ENCODE assay signal across 12 cellular contexts in the genomic region with DNA sequence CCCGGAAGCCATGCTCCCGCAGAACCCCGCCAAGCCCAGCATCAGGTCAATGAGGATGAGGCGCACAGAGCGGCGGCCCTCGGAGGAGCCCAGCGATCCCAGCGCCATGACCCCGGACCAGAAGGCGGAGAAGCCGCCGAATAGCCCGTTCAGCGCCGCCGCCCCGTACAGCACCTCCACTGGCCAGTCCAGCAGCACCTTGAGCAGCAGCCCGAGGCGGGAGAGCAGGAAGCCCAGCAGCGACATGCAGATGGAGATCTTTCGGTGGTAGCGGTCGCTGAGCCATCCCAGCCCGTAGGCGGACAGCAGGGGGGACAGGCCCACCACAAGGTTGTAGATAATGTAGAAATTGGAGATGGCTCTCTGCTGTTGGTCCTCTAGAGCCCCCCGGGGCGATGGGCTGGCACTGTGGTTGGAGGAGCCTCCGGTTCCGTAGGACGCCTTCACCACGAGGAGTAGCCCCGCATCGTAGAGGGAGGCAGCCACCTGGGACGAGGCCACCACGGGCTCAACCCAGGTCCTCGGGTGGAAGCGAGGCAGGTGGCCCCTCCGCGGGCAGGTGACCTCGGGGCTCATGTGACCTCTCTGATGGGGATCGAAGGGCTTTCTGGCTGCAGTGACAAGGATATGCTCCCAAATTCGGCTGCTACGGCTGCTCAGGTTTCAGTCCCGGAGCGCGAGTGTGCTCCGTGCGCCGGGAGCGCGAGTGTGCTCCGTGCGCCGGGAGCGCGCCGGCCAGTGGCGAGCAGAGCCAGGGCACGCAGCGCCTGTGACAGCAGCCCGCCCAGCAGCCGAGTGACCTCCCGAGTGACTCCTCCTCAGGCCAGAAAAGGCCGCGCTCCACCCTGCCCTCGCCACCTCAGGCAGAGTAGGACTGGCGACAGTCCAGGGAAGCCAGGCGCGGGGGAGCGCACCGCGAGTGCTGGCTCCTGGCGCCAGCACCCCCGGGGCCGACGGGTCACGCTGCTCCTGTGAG. TPM values are rescaled to one million over a fixed set of nuclear protein-coding genes. Genes with fewer than 3 reads are reported as not detected.
DNase-seq lines count a peak whose midpoint lies in the region; ATAC-seq, FAIRE-seq and TF ChIP-seq lines count a peak whose summit lies in the region.
"Had no signal": no experiment of that assay in that cellular context is flagged by ENCODE, and none has a peak within 500 bp of the region (broad histone marks: within the 10 kb centered on the region; RNA-seq: fewer than 3 reads in every experiment).

A gene with protein sequence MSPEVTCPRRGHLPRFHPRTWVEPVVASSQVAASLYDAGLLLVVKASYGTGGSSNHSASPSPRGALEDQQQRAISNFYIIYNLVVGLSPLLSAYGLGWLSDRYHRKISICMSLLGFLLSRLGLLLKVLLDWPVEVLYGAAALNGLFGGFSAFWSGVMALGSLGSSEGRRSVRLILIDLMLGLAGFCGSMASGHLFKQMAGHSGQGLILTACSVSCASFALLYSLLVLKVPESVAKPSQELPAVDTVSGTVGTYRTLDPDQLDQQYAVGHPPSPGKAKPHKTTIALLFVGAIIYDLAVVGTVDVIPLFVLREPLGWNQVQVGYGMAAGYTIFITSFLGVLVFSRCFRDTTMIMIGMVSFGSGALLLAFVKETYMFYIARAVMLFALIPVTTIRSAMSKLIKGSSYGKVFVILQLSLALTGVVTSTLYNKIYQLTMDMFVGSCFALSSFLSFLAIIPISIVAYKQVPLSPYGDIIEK (minus strand): TSS at position 771 of the 976 bp plus-strand sequence. CDS start 195 bp downstream, at position 576.

- no peaks in the 10 kb centered on the region for H4K20me1 ChIP-seq in PC-3 (ENCODE audit: low read length)

- H3K36me3 ChIP-seq in PC-3 (ENCODE audit: low read depth, low read length) (no peaks in the 10 kb centered on the region), mucosa of descending colon (ENCODE audit: low read depth) (no peaks in the 10 kb centered on the region)

- H3K9ac ChIP-seq in PC-3 (ENCODE audit: low read length) = no peak within 1 kb of the TSS

- no peak for TF ChIP-seq CTCF in A549 (IDR thresholded peaks at IDR 0.05)
- TF ChIP-seq CTCF in PC-3 (conservative IDR thresholded peaks at IDR 0.05; ENCODE audit: low read depth, low read length) = no peak
- TF ChIP-seq CTCF in fibroblast of mammary gland (conservative IDR thresholded peaks at IDR 0.05; ENCODE audit: control insufficient read depth, insufficient read depth, low read depth, low read length) = no peak
- TF ChIP-seq CTCF in mucosa of descending colon (IDR thresholded peaks at IDR 0.05) = no peak

- peak; percentile 46 to 74; a peak in 4 of 6 replicates for ATAC-seq in A549
- ATAC-seq in PC-3 = peak; percentile 33; the same call in 1 of the 2 replicates
- peak; percentile 59 for ATAC-seq in mucosa of descending colon
- ATAC-seq in GM18907 (IDR thresholded peaks at IDR 0.05; ENCODE audit: unreplicated experiment) = no peak

- H3K4me3 Mint-ChIP-seq in activated T-cell treated with anti-CD3 and anti-CD28 coated beads, Interleukin-2, amount 50 U/mL, for 24 hours = no peak within 1 kb of the TSS
- H3K4me3 Mint-ChIP-seq: CD4-positive, alpha-beta T cell had no signal

- H3K79me2 ChIP-seq in PC-3 (ENCODE audit: low read length) = no peaks in the 10 kb centered on the region

- H3K4me1 ChIP-seq in A549 = no peaks in the 10 kb centered on the region
- H3K4me1 ChIP-seq in PC-3 (ENCODE audit: insufficient read depth, low read length) = peaks cover 9% of the 10 kb centered on the region
- peaks cover 5% of the 10 kb centered on the region for H3K4me1 ChIP-seq in mucosa of descending colon (ENCODE audit: low read depth)

- H3K4me3 ChIP-seq in A549 (peak within 1 kb of the TSS; percentile 41), PC-3 (ENCODE audit: low read length) (peak within 1 kb of the TSS; percentile 14; the same call in 1 of the 2 replicates), fibroblast of mammary gland (ENCODE audit: control insufficient read depth, low read depth, low read length) (peak within 1 kb of the TSS; percentile 23), mucosa of descending colon (no peak within 1 kb of the TSS)

- no peaks in the 10 kb centered on the region for H3K9me2 ChIP-seq in PC-3 (replicated peaks; ENCODE audit: low read length)

- H3K27ac Mint-ChIP-seq in activated T-cell treated with anti-CD3 and anti-CD28 coated beads, Interleukin-2, amount 50 U/mL, for 24 hours = no peak within 1 kb of the TSS
- H3K27ac Mint-ChIP-seq: CD4-positive, alpha-beta T cell had no signal

- no TSS peak for BruUV-seq in PC-3 (replicated peaks; lab: Mats Ljungman, UMichigan)

- no peaks in the 10 kb centered on the region for H3F3A ChIP-seq in PC-3 (ENCODE audit: low read length, unreplicated experiment)

- peaks cover 50% of the 10 kb centered on the region for H3K27me3 Mint-ChIP-seq in activated T-cell treated with anti-CD3 and anti-CD28 coated beads, Interleukin-2, amount 50 U/mL, for 24 hours

- H3K9me3 Mint-ChIP-seq in activated T-cell treated with anti-CD3 and anti-CD28 coated beads, Interleukin-2, amount 50 U/mL, for 24 hours = no peaks in the 10 kb centered on the region
- H3K9me3 Mint-ChIP-seq: CD4-positive, alpha-beta T cell had no signal

- intact Hi-C loops in PC-3 (cut with micrococcal nuclease) (no loop called here), mucosa of descending colon (cut with DNase I, micrococcal nuclease) (no loop called here)

- CTCF ChIA-PET in A549 (lab: Yijun Ruan, JAX) (interaction anchor here (1.0 to 1.1 kb wide), 3 partner anchors 8 to 13 kb away, joined by 3 read pairs; no protein-coding TSS in a partner anchor), PC-3 (lab: Charles Lee) (no interaction called here)

- POLR2A ChIA-PET in A549 (lab: Yijun Ruan, JAX) (no interaction called here), PC-3 (lab: Charles Lee; ENCODE audit: unreplicated experiment) (no interaction called here)

- WGBS in A549 (ENCODE audit: missing lambda C conversion rate) = 40% methylated on average over 27 of the region's 78 CpGs

- H3K4me1 Mint-ChIP-seq in activated T-cell treated with anti-CD3 and anti-CD28 coated beads, Interleukin-2, amount 50 U/mL, for 24 hours (ENCODE audit: low read depth) = no peaks in the 10 kb centered on the region

- no peak for TF ChIP-seq POLR2A in A549 (IDR thresholded peaks at IDR 0.05; ENCODE audit: low read length)

- TF ChIP-seq RAD21 in A549 (conservative IDR thresholded peaks at IDR 0.05 in 1 of 2, IDR thresholded peaks at IDR 0.05 in 1 of 2) = no peak

- FAIRE-seq in A549 (lab: Jason Lieb, UNC) = no peak
- FAIRE-seq: TTC549 had no signal

- 0 out of 2 replicates have a peak within 1 kb of the TSS, but pooled peaks have one; percentile 26 for H2AFZ ChIP-seq in PC-3 (ENCODE audit: low read length)

- H3K4me2 ChIP-seq in A549 (peak within 1 kb of the TSS; percentile 90), PC-3 (ENCODE audit: low read length) (peak within 1 kb of the TSS; percentile 59)

- H3K27ac ChIP-seq in A549 (no peak within 1 kb of the TSS), PC-3 (ENCODE audit: low read length) (no peak within 1 kb of the TSS)
- H3K27ac ChIP-seq: epithelial cell of prostate had no signal

- TF ChIP-seq EP300 in A549 (IDR thresholded peaks at IDR 0.05) = no peak

- no peaks in the 10 kb centered on the region for H3K27me3 ChIP-seq in PC-3 (ENCODE audit: low read length)

- H3K9me3 ChIP-seq in A549 = no peaks in the 10 kb centered on the region
- H3K9me3 ChIP-seq in PC-3 (ENCODE audit: low read length) = no peaks in the 10 kb centered on the region
- H3K9me3 ChIP-seq in mucosa of descending colon = no peaks in the 10 kb centered on the region

- DNase-seq in A549 (ENCODE audit: low read depth in 1 of 2, low spot score in 1 of 2) (no peak), PC-3 (no peak), fibroblast of mammary gland (ENCODE audit: low read depth) (no peak), mucosa of descending colon (no peak), inferior parietal cortex (ENCODE audit: extremely low spot score) (no peak), HUDEP-2 (lab: John Stamatoyannopoulos, UW; ENCODE audit: unreplicated experiment in 76 of 76) (no peak)
- no peak for DNase-seq in activated T-cell treated with anti-CD3 and anti-CD28 coated beads, Interleukin-2, amount 50 U/mL, for 24 hours
- DNase-seq: CD4-positive, alpha-beta T cell had no signal

- H3K36me3 Mint-ChIP-seq in activated T-cell treated with anti-CD3 and anti-CD28 coated beads, Interleukin-2, amount 50 U/mL, for 24 hours (ENCODE audit: low read depth) = no peaks in the 10 kb centered on the region

TF ChIP-seq in A549, 52 proteins besides CTCF, POLR2A, EP300 and RAD21 (continues in another document):
- TF ChIP-seq CEBPB (IDR thresholded peaks at IDR 0.05) = no peak
- TF ChIP-seq HEYL (CRISPR knock-in tag; IDR thresholded peaks at IDR 0.05) = no peak
- no peak for TF ChIP-seq HOXA7 (CRISPR knock-in tag; IDR thresholded peaks at IDR 0.05)
- no peak for TF ChIP-seq MAFK (IDR thresholded peaks at IDR 0.05; ENCODE audit: partially characterized antibody)
- no peak for TF ChIP-seq NR3C1 (IDR thresholded peaks at IDR 0.05)
- TF ChIP-seq RCOR1 (IDR thresholded peaks at IDR 0.05; ENCODE audit: low read depth, low read length) = no peak
- TF ChIP-seq CBX8 (IDR thresholded peaks at IDR 0.05) = no peak
- TF ChIP-seq JUN (IDR thresholded peaks at IDR 0.05) = no peak
- TF ChIP-seq, protein P1, sequence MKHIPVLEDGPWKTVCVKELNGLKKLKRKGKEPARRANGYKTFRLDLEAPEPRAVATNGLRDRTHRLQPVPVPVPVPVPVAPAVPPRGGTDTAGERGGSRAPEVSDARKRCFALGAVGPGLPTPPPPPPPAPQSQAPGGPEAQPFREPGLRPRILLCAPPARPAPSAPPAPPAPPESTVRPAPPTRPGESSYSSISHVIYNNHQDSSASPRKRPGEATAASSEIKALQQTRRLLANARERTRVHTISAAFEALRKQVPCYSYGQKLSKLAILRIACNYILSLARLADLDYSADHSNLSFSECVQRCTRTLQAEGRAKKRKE (CRISPR knock-in tag; IDR thresholded peaks at IDR 0.05; ENCODE audit: low read depth) = no peak
- no peak for TF ChIP-seq FOXS1 (CRISPR knock-in tag; IDR thresholded peaks at IDR 0.05)

RNA-seq across cellular contexts. Expression of the gene that starts here (rescaled TPM):
- polyA plus RNA-seq in A549 (2011; rRNA removed) = not detected in 2 replicates
- not detected in 2 replicates for polyA plus RNA-seq in A549 (2012; cell fraction: cytosol; rRNA removed)
- not detected in 2 replicates for polyA plus RNA-seq in A549 (2012; cell fraction: nucleus; rRNA removed)
- not detected in 3 replicates for polyA plus RNA-seq in A549 (2017; fragmentation: RNase III; extraction: RNeasy Plus Mini Kit Qiagen cat#74134 plus additional on column Dnase treatment)
- not detected in 2 replicates for polyA minus RNA-seq in A549 (2011; rRNA and poly(A)+ RNA removed)
- total RNA-seq in PC-3 (2014; rRNA removed) = not detected in 2 replicates
- total RNA-seq in mucosa of descending colon = under 1 TPM in 1 of 3 donors, not detected in 2; 0.16 TPM
- total RNA-seq: CD4-positive, alpha-beta T cell; LHCN-M2 had no signal

Comparison
In these comparisons a context has a peak if more than half of its experiments do, and no peak if none do; other contexts are left out.
1. Peak in ATAC-seq, H3K4me3 ChIP-seq and H3K4me2 ChIP-seq in A549; RNA of the gene not detected or under 1 TPM.
2. Peak in ATAC-seq, H3K4me3 ChIP-seq and H3K4me2 ChIP-seq in PC-3; RNA of the gene not detected or under 1 TPM.
3. Peak in ATAC-seq in mucosa of descending colon; RNA of the gene not detected or under 1 TPM.